8 cellular contexts compared by ENCODE assay signal in genomic region chr2:240560084-240560479, GRCh38. TPM values are rescaled to one million over a fixed set of nuclear protein-coding genes. Genes with fewer than 3 reads are reported as not detected.
A peak's percentile ranks its signal among the peaks of the same experiment; 100 is the strongest.
DNase-seq lines count a peak whose midpoint lies in the region; ATAC-seq and TF ChIP-seq lines count a peak whose summit lies in the region.

DUSP28 (plus strand) TSS chr2:240560357; CDS start chr2:240560685, 328 bp downstream.

- in situ Hi-C loops in KBM-7 (cut with MboI; ENCODE audit: low pct_unique_long_range_greater_than_20kb, low sequenced_read_pairs), result no loop called here

- H3K27ac ChIP-seq in RWPE2 (ENCODE audit: poor library complexity, severe bottlenecking) (peak within 1 kb of the TSS; percentile 79), neural progenitor cell (no peak within 1 kb of the TSS), subcutaneous abdominal adipose tissue (ENCODE audit: low read depth, low read length) (peak within 1 kb of the TSS; percentile 92)

- peak within 1 kb of the TSS; percentile 57 for H3K9ac ChIP-seq in neural progenitor cell
- peak within 1 kb of the TSS in 4 of 5 donors; percentile 70 to 87 (median 84) for H3K9ac ChIP-seq in subcutaneous abdominal adipose tissue (ENCODE audit: low read length in 5 of 5)

- peak within 1 kb of the TSS; percentile 48 for H3K27ac Mint-ChIP-seq in neural progenitor cell

- peak within 1 kb of the TSS; percentile 82 for H3K4me3 ChIP-seq in RWPE2 (ENCODE audit: severe bottlenecking)
- peak within 1 kb of the TSS; percentile 57 to 68 for H3K4me3 ChIP-seq in foreskin fibroblast (ENCODE audit: low read depth in 1 of 2, low read length in 2 of 2)
- peak within 1 kb of the TSS; percentile 71 for H3K4me3 ChIP-seq in neural progenitor cell
- H3K4me3 ChIP-seq in subcutaneous abdominal adipose tissue (ENCODE audit: low read depth in 1 of 5, low read length in 5 of 5), result peak within 1 kb of the TSS; percentile 70 to 80 (median 73)

- H3K4me3 Mint-ChIP-seq in neural progenitor cell, result peak within 1 kb of the TSS; percentile 90

- H3K9me3 Mint-ChIP-seq in neural progenitor cell, result no peaks in the 10 kb centered on the region

- DNase-seq in Daoy (ENCODE audit: low read depth), result peak; percentile 93
- DNase-seq in KBM-7, result peak; percentile 91
- DNase-seq in RWPE2 (ENCODE audit: low spot score), result peak; percentile 83
- peak; percentile 96 for DNase-seq in activated effector memory CD4-positive, alpha-beta T cell treated with anti-CD3 and anti-CD28 coated beads, Interleukin-2, amount 50 U/mL, for 16 hours
- peak; percentile 89 to 97 for DNase-seq in foreskin fibroblast
- DNase-seq in neural progenitor cell (ENCODE audit: low spot score), result peak; percentile 87

- H3K36me3 Mint-ChIP-seq in neural progenitor cell, result peaks cover 2% of the 10 kb centered on the region

- peaks cover 11% of the 10 kb centered on the region for H3K79me2 ChIP-seq in neural progenitor cell (ENCODE audit: low read depth)

- peaks cover 30% of the 10 kb centered on the region for H3K4me1 Mint-ChIP-seq in neural progenitor cell

- peaks cover 20% of the 10 kb centered on the region for H3F3A ChIP-seq in neural progenitor cell (ENCODE audit: low read depth)

- ATAC-seq in GM21717 (IDR thresholded peaks at IDR 0.05; ENCODE audit: unreplicated experiment) (peak; percentile 58), RWPE2 (ENCODE audit: low read depth) (peak; percentile 75)

- peaks cover 30% of the 10 kb centered on the region for H4K20me1 ChIP-seq in neural progenitor cell (ENCODE audit: low read depth)

- H3K9me3 ChIP-seq in RWPE2 (ENCODE audit: severe bottlenecking), result no peaks in the 10 kb centered on the region
- no peaks in the 10 kb centered on the region for H3K9me3 ChIP-seq in neural progenitor cell (ENCODE audit: low read depth)
- H3K9me3 ChIP-seq in subcutaneous abdominal adipose tissue (ENCODE audit: control insufficient read depth in 5 of 5, low read length in 5 of 5), result no peaks in the 10 kb centered on the region

- peak within 1 kb of the TSS; percentile 70 for H2AFZ ChIP-seq in neural progenitor cell (replicated peaks)

- H3K27me3 Mint-ChIP-seq in neural progenitor cell (ENCODE audit: insufficient read depth, low read depth), result no peaks in the 10 kb centered on the region

- peak within 1 kb of the TSS; percentile 87 for H3K4me2 ChIP-seq in neural progenitor cell

- H3K4me1 ChIP-seq in RWPE2 (ENCODE audit: insufficient read depth, poor library complexity, severe bottlenecking) (peaks cover 16% of the 10 kb centered on the region), neural progenitor cell (peaks cover 3% of the 10 kb centered on the region), subcutaneous abdominal adipose tissue (ENCODE audit: control insufficient read depth in 5 of 5, insufficient read depth in 5 of 5, low read length in 5 of 5) (peaks cover 0 to 54% (median 47%) of the 10 kb centered on the region in 5 donors)

- H3K27me3 ChIP-seq in RWPE2 (ENCODE audit: insufficient read depth, poor library complexity, severe bottlenecking) (no peaks in the 10 kb centered on the region), neural progenitor cell (peaks cover 34% of the 10 kb centered on the region), subcutaneous abdominal adipose tissue (ENCODE audit: control insufficient read depth in 5 of 5, insufficient read depth in 4 of 5, low read length in 5 of 5) (peaks cover 0 to 2% (median 0%) of the 10 kb centered on the region in 5 donors)

- H3K36me3 ChIP-seq in RWPE2 (ENCODE audit: low read depth) (no peaks in the 10 kb centered on the region), neural progenitor cell (no peaks in the 10 kb centered on the region), subcutaneous abdominal adipose tissue (ENCODE audit: control insufficient read depth in 5 of 5, insufficient read depth in 5 of 5, low read length in 5 of 5) (peaks cover 0 to under 1% (median 0%) of the 10 kb centered on the region in 5 donors)

- TF ChIP-seq CTCF in RWPE2 (IDR thresholded peaks at IDR 0.05; ENCODE audit: poor library complexity, severe bottlenecking) (no peak), foreskin fibroblast (IDR thresholded peaks at IDR 0.05; ENCODE audit: low read depth, low read length) (no peak), neural progenitor cell (IDR thresholded peaks at IDR 0.05) (no peak)

RNA-seq across cellular contexts. Expression of gene DUSP28, which starts in this region (rescaled TPM):
- 2.8 and 3.3 TPM in 2 replicates for total RNA-seq in Daoy (2014; rRNA removed; shearing (Covaris generic))
- total RNA-seq in neural progenitor cell (ENCODE audit: low replicate concordance), result 5.1 and 8.9 TPM in 2 replicates
